8 cellular contexts compared by ENCODE assay signal in the genomic region with DNA sequence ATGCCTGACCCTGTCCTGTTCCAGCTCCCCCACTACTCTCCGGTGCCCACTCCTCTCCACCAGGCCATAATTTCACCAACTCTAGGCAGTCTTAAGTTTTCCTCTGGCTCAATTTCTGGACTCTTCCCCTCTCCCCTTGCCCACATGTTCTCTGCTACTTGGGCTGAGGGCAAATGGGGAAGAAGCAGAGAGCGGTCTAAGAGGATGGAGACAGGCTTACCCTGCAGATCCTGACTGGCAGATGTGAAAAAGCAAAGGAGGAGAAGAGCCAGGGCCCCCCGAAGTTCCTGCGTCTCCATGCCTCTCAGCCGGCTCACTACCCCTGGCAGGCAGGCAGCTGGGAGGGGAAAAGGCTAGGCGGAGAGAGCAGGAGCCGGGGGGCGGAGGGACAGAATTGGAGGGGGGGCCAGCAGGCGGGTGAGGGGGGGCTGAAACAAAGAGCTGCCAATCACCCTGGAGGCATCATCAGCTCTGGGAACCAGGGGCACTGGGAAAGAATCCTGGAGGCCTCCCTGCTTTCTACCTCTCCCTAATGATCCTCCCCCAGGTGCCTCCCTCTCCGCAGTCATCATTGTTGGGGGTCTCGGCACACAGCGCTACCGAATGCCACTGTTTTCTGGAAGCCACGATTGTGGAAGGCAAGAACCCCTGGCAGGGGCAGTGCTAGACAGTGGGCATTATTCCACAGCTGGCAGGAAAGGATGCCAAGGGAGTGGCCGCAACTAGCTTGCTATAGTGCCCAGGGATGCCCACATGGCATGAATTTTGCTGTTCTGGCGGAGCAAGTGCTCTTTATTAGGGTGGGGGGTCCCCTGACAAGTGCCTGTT. TPM values are rescaled to one million over a fixed set of nuclear protein-coding genes. Genes with fewer than 3 reads are reported as not detected.
DNase-seq lines count a peak whose midpoint lies in the region; ATAC-seq and TF ChIP-seq lines count a peak whose summit lies in the region.

A gene (minus strand): TSS at position 320 of the 828 bp plus-strand sequence. CDS start 21 bp downstream, at position 299.

- TF ChIP-seq CTCF in AG04449 (IDR thresholded peaks at IDR 0.05; ENCODE audit: insufficient read depth, low read length, missing control alignments) (no peak), endodermal cell (conservative IDR thresholded peaks at IDR 0.05) (no peak), transverse colon (IDR thresholded peaks at IDR 0.05) (no peak)

- H3K27me3 ChIP-seq in H7 (ENCODE audit: control insufficient read depth, insufficient read depth, low read length) (no peaks in the 10 kb centered on the region), SJCRH30 (no peaks in the 10 kb centered on the region), endodermal cell (ENCODE audit: control insufficient read depth, insufficient read depth, low read length, poor library complexity, severe bottlenecking) (no peaks in the 10 kb centered on the region), transverse colon (no peaks in the 10 kb centered on the region)

- in situ Hi-C loops in transverse colon (cut with MboI; ENCODE audit: low pct_ligation_motif_present in 1 of 4, low pct_unique_long_range_greater_than_20kb in 1 of 4, low sequenced_read_pairs in 3 of 4), result no loop called here

- H3K27ac ChIP-seq in SJCRH30 (peak within 1 kb of the TSS; percentile 85), endodermal cell (ENCODE audit: low read depth, low read length) (peak within 1 kb of the TSS; percentile 99), mesodermal cell (ENCODE audit: low read depth, low read length, severe bottlenecking) (peak within 1 kb of the TSS; percentile 100), transverse colon (peak within 1 kb of the TSS; percentile 96 to 99 (median 98))

- no peaks in the 10 kb centered on the region for H3K9me3 Mint-ChIP-seq in endodermal cell

- H3K9ac ChIP-seq in endodermal cell (ENCODE audit: extremely low read depth, low read length, poor library complexity, severe bottlenecking), result peak within 1 kb of the TSS; percentile 99

- CTCF ChIA-PET in AG04449 (lab: Yijun Ruan, JAX), result interaction anchor here (0.6 to 9.4 kb wide), 25 partner anchors 8 to 440 kb away, joined by 3 to 144 read pairs (median 6); a partner anchor contains a TSS

- no peaks in the 10 kb centered on the region for H3K9me3 ChIP-seq in SJCRH30 (replicated peaks)
- no peaks in the 10 kb centered on the region for H3K9me3 ChIP-seq in endodermal cell (ENCODE audit: control insufficient read depth, low read length)
- no peaks in the 10 kb centered on the region for H3K9me3 ChIP-seq in mesodermal cell (ENCODE audit: control insufficient read depth, low read length)
- no peaks in the 10 kb centered on the region for H3K9me3 ChIP-seq in transverse colon

- intact Hi-C loops in transverse colon (cut with DNase I; ENCODE audit: low total_unique reads), result loop anchor here (2.0 kb wide), 1 partner anchor 19 kb away; no protein-coding TSS in a partner anchor

- H3K36me3 ChIP-seq in H7 (replicated peaks; ENCODE audit: control insufficient read depth, insufficient read depth, low read length) (peaks cover 6% of the 10 kb centered on the region), SJCRH30 (no peaks in the 10 kb centered on the region), endodermal cell (ENCODE audit: control insufficient read depth, insufficient read depth, low read length) (peaks cover 9% of the 10 kb centered on the region), mesodermal cell (ENCODE audit: control insufficient read depth, insufficient read depth, low read length) (peaks cover 42% of the 10 kb centered on the region), transverse colon (no peaks in the 10 kb centered on the region)

- TF ChIP-seq POLR2A in transverse colon (IDR thresholded peaks at IDR 0.05), result no peak

- peak within 1 kb of the TSS; percentile 94 for H3K27ac Mint-ChIP-seq in endodermal cell

- 15 to 22% methylated on average over 10 to 16 of the region's 16 CpGs for WGBS in endodermal cell (ENCODE audit: insufficient coverage in 1 of 2, insufficient read length in 1 of 2), 2 experiments
- 10 to 13% methylated on average over 11 to 12 of the region's 16 CpGs for WGBS in mesodermal cell (ENCODE audit: insufficient coverage in 2 of 2), 2 experiments
- 20 to 29% methylated on average over 3 to 16 of the region's 16 CpGs for WGBS in transverse colon (ENCODE audit: low coverage in 1 of 2), 2 donors

- H3K4me1 ChIP-seq in SJCRH30, result no peaks in the 10 kb centered on the region; the same call in none of the 2 replicates
- H3K4me1 ChIP-seq in endodermal cell (ENCODE audit: control insufficient read depth, insufficient read depth, low read length), result peaks cover 5% of the 10 kb centered on the region
- peaks cover 8% of the 10 kb centered on the region for H3K4me1 ChIP-seq in mesodermal cell (ENCODE audit: control insufficient read depth, insufficient read depth, low read length, poor library complexity, severe bottlenecking)
- H3K4me1 ChIP-seq in transverse colon, result peaks cover 24 to 29% (median 26%) of the 10 kb centered on the region in 4 donors

- peaks cover 15% of the 10 kb centered on the region for H3K36me3 Mint-ChIP-seq in endodermal cell (ENCODE audit: low read depth)

- DNase-seq in AG04449 (ENCODE audit: low read depth, low spot score) (no peak), H7 (peak; percentile 87), SJCRH30 (peak; percentile 37 to 39), endodermal cell (peak; percentile 78), transverse colon (no peak)

- peaks cover 1% of the 10 kb centered on the region for H3K27me3 Mint-ChIP-seq in endodermal cell (ENCODE audit: insufficient read depth)

- peaks cover 24% of the 10 kb centered on the region for H3K4me1 Mint-ChIP-seq in endodermal cell

- no peak for ATAC-seq in HG02981 (IDR thresholded peaks at IDR 0.05; ENCODE audit: unreplicated experiment)
- no peak for ATAC-seq in HG03565 (IDR thresholded peaks at IDR 0.05; ENCODE audit: unreplicated experiment)

- POLR2A ChIA-PET in AG04449 (lab: Yijun Ruan, JAX), result interaction anchor here (0.6 to 4.3 kb wide), 11 partner anchors 11 to 175 kb away, joined by 3 to 45 read pairs (median 4); a partner anchor contains a TSS

- H3K4me3 Mint-ChIP-seq in endodermal cell, result peak within 1 kb of the TSS; percentile 89

- H3K4me3 ChIP-seq in AG04449 (ENCODE audit: low read depth, low read length), result peak within 1 kb of the TSS; percentile 89
- H3K4me3 ChIP-seq in H7 (ENCODE audit: insufficient read depth, low read depth, low read length), result peak within 1 kb of the TSS; percentile 97
- peak within 1 kb of the TSS; percentile 82 for H3K4me3 ChIP-seq in SJCRH30
- H3K4me3 ChIP-seq in endodermal cell (ENCODE audit: low read length), result peak within 1 kb of the TSS; percentile 93
- H3K4me3 ChIP-seq in mesodermal cell (ENCODE audit: extremely low read depth, insufficient read depth, low read length, poor library complexity, severe bottlenecking), result peak within 1 kb of the TSS; percentile 82
- peak within 1 kb of the TSS; percentile 71 to 92 (median 84) for H3K4me3 ChIP-seq in transverse colon

- no peak for TF ChIP-seq EP300 in transverse colon (IDR thresholded peaks at IDR 0.05; ENCODE audit: low read depth)

RNA-seq across cellular contexts. Expression of the gene that starts here (rescaled TPM):
- 14.9 and 21.5 TPM in 2 replicates for total RNA-seq in H7 (2014; rRNA removed; shearing (Covaris generic))
- 4.1 and 4.5 TPM in 2 replicates for total RNA-seq in SJCRH30 (2014; rRNA removed; shearing (Covaris generic))
- total RNA-seq in endodermal cell, result 10 to 100 TPM; 17.6 to 27.9 TPM
- 80.6 TPM for polyA plus RNA-seq in endodermal cell (2013, experiment 1 of 2)
- polyA plus RNA-seq in endodermal cell (2013, experiment 2 of 2), result 67.8 TPM
- 67.3 TPM for polyA plus RNA-seq in mesodermal cell (2013, experiment 1 of 2)
- polyA plus RNA-seq in mesodermal cell (2013, experiment 2 of 2), result 66.0 TPM
- 10 to 100 TPM; 19.2 to 37.8 (median 27.0) TPM for total RNA-seq in transverse colon

Comparison
In these comparisons a context has a peak if more than half of its experiments do, and no peak if none do; other contexts are left out.
1. DNase-seq: peak in H7 (single experiment), SJCRH30 (2 of 2) and endodermal cell (single experiment); none in AG04449 (single experiment) and transverse colon (single experiment).
2. Peak in every context shown above with its lines, with median percentiles within 50 percentile points of each other: H3K4me3 ChIP-seq and H3K27ac ChIP-seq.